ENCODE assay signal across 3 cellular contexts in genomic region chr10:14593806-14594205, GRCh38.
A peak's percentile ranks its signal among the peaks of the same experiment; 100 is the strongest.
TF ChIP-seq lines count a peak whose summit lies in the region.

No MANE protein-coding gene starts in this region.

TF ChIP-seq in HepG2, 621 proteins besides CTCF, POLR2A, EP300 and RAD21:
- no peak for TF ChIP-seq AGO2 (optimal IDR thresholded peaks at IDR 0.05; ENCODE audit: low read depth, low read length)
- no peak for TF ChIP-seq RFX5 (IDR thresholded peaks at IDR 0.05; ENCODE audit: low read depth, low read length)
- no peak for TF ChIP-seq GMEB2 (CRISPR knock-in tag; IDR thresholded peaks at IDR 0.05; ENCODE audit: low read depth)
- no peak for TF ChIP-seq BRF2 (CRISPR knock-in tag; IDR thresholded peaks at IDR 0.05)
- TF ChIP-seq MTA1 (CRISPR knock-in tag; IDR thresholded peaks at IDR 0.05; ENCODE audit: borderline replicate concordance) = no peak
- TF ChIP-seq ZNF780A (CRISPR knock-in tag; IDR thresholded peaks at IDR 0.05) = no peak
- no peak for TF ChIP-seq MTF1 (CRISPR knock-in tag; IDR thresholded peaks at IDR 0.05)
- no peak for TF ChIP-seq ZNF143 (CRISPR knock-in tag; IDR thresholded peaks at IDR 0.05)
- TF ChIP-seq MIXL1 (CRISPR knock-in tag; IDR thresholded peaks at IDR 0.05) = no peak
- no peak for TF ChIP-seq ERF (CRISPR knock-in tag; IDR thresholded peaks at IDR 0.05)
- TF ChIP-seq KDM4B (CRISPR knock-in tag; IDR thresholded peaks at IDR 0.05) = no peak
- TF ChIP-seq MTA3 (CRISPR knock-in tag; IDR thresholded peaks at IDR 0.05) = no peak

TF ChIP-seq in SK-N-SH, 30 proteins besides CTCF, POLR2A, EP300 and RAD21:
- TF ChIP-seq MEF2A (IDR thresholded peaks at IDR 0.05; ENCODE audit: borderline replicate concordance, low read depth) (no peak), RCOR1 (IDR thresholded peaks at IDR 0.05; ENCODE audit: low read length) (peak; percentile 82), MXI1 (IDR thresholded peaks at IDR 0.05; ENCODE audit: low read depth, low read length) (0 out of 2 replicates have a peak, but pooled peaks have one; percentile 27), EZH2phosphoT487 (IDR thresholded peaks at IDR 0.05; ENCODE audit: borderline replicate concordance, low read depth) (no peak), CHD2 (IDR thresholded peaks at IDR 0.05; ENCODE audit: low read length, partially characterized antibody) (peak; percentile 40)

TF ChIP-seq in endothelial cell of umbilical vein, 7 proteins besides CTCF, POLR2A, EP300 and RAD21:
- TF ChIP-seq JUN (IDR thresholded peaks at IDR 0.05; ENCODE audit: borderline replicate concordance, insufficient read depth, insufficient read length, low read depth) (no peak), POLR2AphosphoS5 (IDR thresholded peaks at IDR 0.05; ENCODE audit: insufficient read depth, low read depth, low read length) (no peak), GATA2 (IDR thresholded peaks at IDR 0.05; ENCODE audit: insufficient read depth, insufficient read length, low read depth, low read length) (no peak), FOS (IDR thresholded peaks at IDR 0.05; ENCODE audit: borderline replicate concordance, insufficient read depth, low read length) (no peak), EZH2 (IDR thresholded peaks at IDR 0.05; ENCODE audit: borderline replicate concordance, low read depth, low read length, severe bottlenecking) (no peak), MYC (IDR thresholded peaks at IDR 0.05; ENCODE audit: low read depth, low read length) (no peak), MAX (IDR thresholded peaks at IDR 0.05; ENCODE audit: insufficient read depth, insufficient read length) (no peak)
TF ChIP-seq in endothelial cell of umbilical vein: peak in this region for 0.
